ENCODE assay signal across 8 cellular contexts in genomic region chr5:42889311-42889933, GRCh38.
DNase-seq lines count a peak whose midpoint lies in the region; ATAC-seq and TF ChIP-seq lines count a peak whose summit lies in the region.

No MANE protein-coding gene starts in this region.

- H3K4me3 Mint-ChIP-seq in GM23338 (no peak overlapping the region), type B pancreatic cell (no peak overlapping the region)

- POLR2A ChIA-PET in Panc1 (lab: Charles Lee): no interaction called here

- no peaks in the 10 kb centered on the region for H3K4me1 Mint-ChIP-seq in GM23338
- no peaks in the 10 kb centered on the region for H3K4me1 Mint-ChIP-seq in type B pancreatic cell (ENCODE audit: unreplicated experiment)

- no TSS peak for BruUV-seq in Panc1 (replicated peaks; lab: Mats Ljungman, UMichigan)

- H3K27ac Mint-ChIP-seq in GM23338: no peak overlapping the region
- no peak overlapping the region for H3K27ac Mint-ChIP-seq in type B pancreatic cell

- CTCF ChIA-PET in Panc1 (lab: Charles Lee): interaction anchor here (0.5 to 1.8 kb wide), 10 partner anchors 19 to 1424 kb away, joined by 3 to 7 read pairs (median 4); no protein-coding TSS in a partner anchor

- H4K20me1 ChIP-seq in GM23338 (replicated peaks; ENCODE audit: insufficient read depth) (no peaks in the 10 kb centered on the region), Karpas-422 (ENCODE audit: insufficient read depth, low read depth, low read length) (no peaks in the 10 kb centered on the region)

- no peaks in the 10 kb centered on the region for H3K79me2 ChIP-seq in GM23338 (replicated peaks; ENCODE audit: insufficient read depth)
- no peaks in the 10 kb centered on the region for H3K79me2 ChIP-seq in Karpas-422 (ENCODE audit: low read length)

- H3K36me3 Mint-ChIP-seq in GM23338 (ENCODE audit: low read depth): no peaks in the 10 kb centered on the region
- H3K36me3 Mint-ChIP-seq in type B pancreatic cell: no peaks in the 10 kb centered on the region

- H3K4me2 ChIP-seq in GM23338: no peak overlapping the region
- H3K4me2 ChIP-seq in Karpas-422 (ENCODE audit: low read depth, low read length, poor library complexity, severe bottlenecking): no peak overlapping the region

- TF ChIP-seq CTCF in GM23338 (conservative IDR thresholded peaks at IDR 0.05; ENCODE audit: low read depth in 2 of 2): peak; percentile 97 to 98
- peak; percentile 93 for TF ChIP-seq CTCF in Panc1 (IDR thresholded peaks at IDR 0.05)
- TF ChIP-seq CTCF in neutrophil (IDR thresholded peaks at IDR 0.05): peak; percentile 31
- TF ChIP-seq CTCF in type B pancreatic cell (conservative IDR thresholded peaks at IDR 0.05): peak; percentile 90

- peak; percentile 83 for ATAC-seq in GM23338
- ATAC-seq in Panc1: peak; percentile 97

- H3K36me3 ChIP-seq in GM23338 (ENCODE audit: insufficient read depth): no peaks in the 10 kb centered on the region
- H3K36me3 ChIP-seq in Karpas-422 (ENCODE audit: insufficient read depth, low read length): no peaks in the 10 kb centered on the region
- no peaks in the 10 kb centered on the region for H3K36me3 ChIP-seq in Panc1 (ENCODE audit: control insufficient read depth, insufficient read depth, low read length)
- no peaks in the 10 kb centered on the region for H3K36me3 ChIP-seq in neutrophil

- H3K27ac ChIP-seq in GM23338 (ENCODE audit: low read depth): no peak overlapping the region
- H3K27ac ChIP-seq in Karpas-422 (ENCODE audit: low read length): no peak overlapping the region
- H3K27ac ChIP-seq in Panc1 (ENCODE audit: low read length): no peak overlapping the region
- no peak overlapping the region for H3K27ac ChIP-seq in neutrophil

- no peaks in the 10 kb centered on the region for H3K27me3 ChIP-seq in GM23338 (ENCODE audit: insufficient read depth)
- no peaks in the 10 kb centered on the region for H3K27me3 ChIP-seq in Karpas-422 (ENCODE audit: low read length)
- H3K27me3 ChIP-seq in Panc1 (ENCODE audit: control insufficient read depth, insufficient read depth, low read length): peaks cover 10% of the 10 kb centered on the region
- no peaks in the 10 kb centered on the region for H3K27me3 ChIP-seq in neutrophil

- H3K9me3 ChIP-seq in Karpas-422 (ENCODE audit: low read length) (no peaks in the 10 kb centered on the region), Panc1 (ENCODE audit: control insufficient read depth, insufficient read depth, low read depth, low read length) (no peaks in the 10 kb centered on the region), neutrophil (no peaks in the 10 kb centered on the region)

- H3K9me3 Mint-ChIP-seq in GM23338 (no peaks in the 10 kb centered on the region), type B pancreatic cell (no peaks in the 10 kb centered on the region)

- H3F3A ChIP-seq in GM23338 (replicated peaks; ENCODE audit: low read depth): no peaks in the 10 kb centered on the region

- no peak overlapping the region for H3K9ac ChIP-seq in Karpas-422 (ENCODE audit: low read length)

- peak; percentile 70 for DNase-seq in GM03348 (ENCODE audit: low spot score)
- DNase-seq in GM23338 (ENCODE audit: low spot score): peak; percentile 83
- DNase-seq in Karpas-422: peak; percentile 90
- DNase-seq in Panc1 (ENCODE audit: low read depth, low spot score): peak; percentile 72
- DNase-seq in activated T-helper 1 cell treated with Interleukin-2 at 50 U/mL for 16 hours (ENCODE audit: low read depth): peak; percentile 28
- DNase-seq in fibroblast of the conjunctiva (ENCODE audit: low read depth): peak; percentile 75
- DNase-seq in type B pancreatic cell (ENCODE audit: extremely low spot score, unreplicated experiment): no peak

- intact Hi-C loops in Panc1 (cut with micrococcal nuclease; ENCODE audit: unreplicated experiment): loop anchor here (1.0 to 10.0 kb wide), 4 partner anchors 122 to 1032 kb away; partner anchors contain the start of gene GHR

- no peaks in the 10 kb centered on the region for H3K27me3 Mint-ChIP-seq in GM23338 (ENCODE audit: insufficient read depth, low read depth, poor library complexity)
- H3K27me3 Mint-ChIP-seq in type B pancreatic cell: peaks cover 4% of the 10 kb centered on the region

- in situ Hi-C loops in Panc1 (cut with HindIII; ENCODE audit: low pct_unique_long_range_greater_than_20kb, low sequenced_read_pairs): no loop called here

- H3K4me1 ChIP-seq in GM23338 (ENCODE audit: insufficient read depth) (no peaks in the 10 kb centered on the region), Karpas-422 (ENCODE audit: low read length) (peaks cover 7% of the 10 kb centered on the region), Panc1 (ENCODE audit: control insufficient read depth, insufficient read depth, low read length) (no peaks in the 10 kb centered on the region), neutrophil (ENCODE audit: control insufficient read depth in 1 of 2, insufficient read depth in 1 of 2, low read depth in 1 of 2, low read length in 1 of 2) (no peaks in the 10 kb centered on the region)

- no peak overlapping the region for H3K4me3 ChIP-seq in GM23338
- no peak overlapping the region for H3K4me3 ChIP-seq in Karpas-422 (ENCODE audit: low read length)
- no peak overlapping the region for H3K4me3 ChIP-seq in Panc1 (ENCODE audit: low read depth in 2 of 2, low read length in 2 of 2)
- no peak overlapping the region for H3K4me3 ChIP-seq in neutrophil (ENCODE audit: low read depth in 1 of 2, low read length in 1 of 2)

- H3K9me2 ChIP-seq in GM23338 (ENCODE audit: insufficient read depth) (no peaks in the 10 kb centered on the region), Karpas-422 (replicated peaks; ENCODE audit: insufficient read depth, low read length) (no peaks in the 10 kb centered on the region)

- H2AFZ ChIP-seq in GM23338 (no peak overlapping the region), Karpas-422 (ENCODE audit: low read length) (no peak overlapping the region)

TF ChIP-seq in GM23338, 12 proteins besides CTCF, POLR2A, EP300 and RAD21:
- TF ChIP-seq CREB1 (CRISPR knock-in tag; IDR thresholded peaks at IDR 0.05; ENCODE audit: low read depth) (no peak), POLR2AphosphoS5 (IDR thresholded peaks at IDR 0.05; ENCODE audit: low read depth) (no peak), JUNB (IDR thresholded peaks at IDR 0.05; ENCODE audit: unreplicated experiment) (no peak), ETS1 (IDR thresholded peaks at IDR 0.05) (no peak), NANOG (IDR thresholded peaks at IDR 0.05; ENCODE audit: borderline replicate concordance) (no peak), ZNF114 (CRISPR knock-in tag; IDR thresholded peaks at IDR 0.05) (no peak)

Comparison
In these comparisons a context has a peak if more than half of its experiments do, and no peak if none do; other contexts are left out.
1. CTCF ChIP-seq: peak in every context shown above with its lines; median percentile 98 in GM23338; 93 in Panc1; 90 in type B pancreatic cell; 31 in neutrophil.